ENCODE assay signal across 32 cellular contexts in genomic region chr4:151768835-151769234, GRCh38.
"Had no signal": no experiment of that assay in that cellular context is flagged by ENCODE, and none has a peak within 500 bp of the region (broad histone marks: within the 10 kb centered on the region; RNA-seq: fewer than 3 reads in every experiment).

No MANE protein-coding gene starts in this region.

- ATAC-seq: activated CD4-positive, alpha-beta T cell treated with anti-CD3 and anti-CD28 coated beads for 36 hours; activated CD8-positive, alpha-beta T cell treated with anti-CD3 and anti-CD28 coated beads, Interleukin-2, amount 10 ng/mL, durations not matched to agents 7 days and 5 days; activated T-cell treated with anti-CD3 and anti-CD28 coated beads, Interleukin-2, amount 50 U/mL, for 72 hours; body of pancreas; effector memory CD8-positive, alpha-beta T cell; gastroesophageal sphincter; T-helper 17 cell had no signal

- H3K4me1 ChIP-seq: body of pancreas, esophagus squamous epithelium, gastroesophageal sphincter had no signal

- H3K4me1 Mint-ChIP-seq: activated CD4-positive, alpha-beta T cell treated with anti-CD3 and anti-CD28 coated beads for 36 hours; activated CD4-positive, alpha-beta T cell treated with anti-CD3 and anti-CD28 coated beads, Interleukin-2, amount 10 ng/mL, durations not matched to agents 24 days and 14 days had no signal

- DNase-seq: activated CD4-positive, alpha-beta memory T cell treated with anti-CD3 and anti-CD28 coated beads for 36 hours; activated CD4-positive, alpha-beta T cell treated with anti-CD3 and anti-CD28 coated beads for 36 hours; activated CD4-positive, alpha-beta T cell treated with anti-CD3 and anti-CD28 coated beads, Interleukin-2, amount 10 ng/mL, durations not matched to agents 24 days and 14 days; activated CD4-positive, CD25-positive, alpha-beta regulatory T cell; activated CD4-positive, CD25-positive, alpha-beta regulatory T cell treated with anti-CD3 and anti-CD28 coated beads, Interleukin-2, amount 50 U/mL, for 72 hours; activated CD8-positive, alpha-beta memory T cell treated with anti-CD3 and anti-CD28 coated beads, Interleukin-2, amount 50 U/mL, for 48 hours; activated CD8-positive, alpha-beta T cell treated with anti-CD3 and anti-CD28 coated beads, Interleukin-2, amount 10 ng/mL, durations not matched to agents 7 days and 5 days; activated gamma-delta T cell; activated naive CD4-positive, alpha-beta T cell; activated naive CD4-positive, alpha-beta T cell treated with anti-CD3 and anti-CD28 coated beads, Interleukin-2, amount 50 U/mL, for 16 hours; activated T-cell treated with anti-CD3 and anti-CD28 coated beads for 4 hours; activated T-cell treated with anti-CD3 and anti-CD28 coated beads, Interleukin-2, amount 50 U/mL, for 24 hours; activated T-cell treated with anti-CD3 and anti-CD28 coated beads, Interleukin-2, amount 50 U/mL, for 72 hours; amygdala; aorta; body of pancreas; caudate nucleus; cortex of kidney; dermis blood vessel endothelial cell; effector CD4-positive, alpha-beta T cell; effector memory CD8-positive, alpha-beta T cell; esophagus squamous epithelium; foreskin melanocyte; T-helper 1 cell; T-helper 17 cell; T1000; WERI-Rb-1 had no signal

- H3K36me3 Mint-ChIP-seq: activated CD4-positive, alpha-beta memory T cell treated with anti-CD3 and anti-CD28 coated beads for 36 hours had no signal

- H3K4me3 ChIP-seq: body of pancreas, esophagus squamous epithelium, gastroesophageal sphincter had no signal

- FAIRE-seq: colon had no signal

- H3K27me3 ChIP-seq: body of pancreas, gastroesophageal sphincter had no signal

- H3K9me3 Mint-ChIP-seq: activated CD4-positive, alpha-beta T cell treated with anti-CD3 and anti-CD28 coated beads, Interleukin-2, amount 10 ng/mL, durations not matched to agents 24 days and 14 days; effector memory CD8-positive, alpha-beta T cell; T-helper 2 cell treated with Interferon-gamma antibody and Interleukin-4, amounts not matched to agents 5 μg/mL and 100 μg/mL, for 36 hours had no signal

- H3K9me3 ChIP-seq: body of pancreas had no signal

- H3K27ac ChIP-seq: body of pancreas, epithelial cell of prostate, esophagus squamous epithelium, gastroesophageal sphincter, WERI-Rb-1 had no signal

- H3K36me3 ChIP-seq: esophagus squamous epithelium, gastroesophageal sphincter, WERI-Rb-1 had no signal

- H3K27ac Mint-ChIP-seq: activated CD4-positive, alpha-beta memory T cell treated with anti-CD3 and anti-CD28 coated beads for 36 hours; activated CD4-positive, alpha-beta T cell treated with anti-CD3 and anti-CD28 coated beads for 36 hours; activated CD4-positive, alpha-beta T cell treated with anti-CD3 and anti-CD28 coated beads, Interleukin-2, amount 10 ng/mL, durations not matched to agents 24 days and 14 days; activated CD8-positive, alpha-beta T cell treated with anti-CD3 and anti-CD28 coated beads, Interleukin-2, amount 10 ng/mL, durations not matched to agents 7 days and 5 days; activated naive CD8-positive, alpha-beta T cell; activated T-cell treated with anti-CD3 and anti-CD28 coated beads, Interleukin-2, amount 50 U/mL, for 24 hours; activated T-cell treated with anti-CD3 and anti-CD28 coated beads, Interleukin-2, amount 50 U/mL, for 72 hours; effector memory CD8-positive, alpha-beta T cell; T-helper 17 cell; T-helper 2 cell treated with Interferon-gamma antibody and Interleukin-4, amounts not matched to agents 5 μg/mL and 100 μg/mL, for 36 hours had no signal

- H3K4me3 Mint-ChIP-seq: activated CD4-positive, alpha-beta memory T cell treated with anti-CD3 and anti-CD28 coated beads for 36 hours; activated CD4-positive, alpha-beta T cell treated with anti-CD3 and anti-CD28 coated beads for 36 hours; activated CD4-positive, alpha-beta T cell treated with anti-CD3 and anti-CD28 coated beads, Interleukin-2, amount 10 ng/mL, durations not matched to agents 24 days and 14 days; activated CD8-positive, alpha-beta T cell treated with anti-CD3 and anti-CD28 coated beads, Interleukin-2, amount 10 ng/mL, durations not matched to agents 7 days and 5 days; activated naive CD8-positive, alpha-beta T cell; activated T-cell treated with anti-CD3 and anti-CD28 coated beads, Interleukin-2, amount 50 U/mL, for 24 hours; activated T-cell treated with anti-CD3 and anti-CD28 coated beads, Interleukin-2, amount 50 U/mL, for 72 hours; effector memory CD8-positive, alpha-beta T cell; T-helper 17 cell; T-helper 2 cell treated with Interferon-gamma antibody and Interleukin-4, amounts not matched to agents 5 μg/mL and 100 μg/mL, for 36 hours had no signal
